In genomic region chr11:62133328-62134065, GRCh38 we compare ENCODE assay signal across 24 cellular contexts. TPM values are rescaled to one million over a fixed set of nuclear protein-coding genes. Genes with fewer than 3 reads are reported as not detected.
DNase-seq lines count a peak whose midpoint lies in the region; ATAC-seq and TF ChIP-seq lines count a peak whose summit lies in the region.
"Had no signal": no experiment of that assay in that cellular context is flagged by ENCODE, and none has a peak within 500 bp of the region (broad histone marks: within the 10 kb centered on the region; RNA-seq: fewer than 3 reads in every experiment).

No MANE protein-coding gene starts in this region.

- intact Hi-C loops in Panc1 (cut with micrococcal nuclease; ENCODE audit: unreplicated experiment): no loop called here
- intact Hi-C loops in stomach (cut with DNase I; ENCODE audit: low total_unique reads): no loop called here

- H3K27ac Mint-ChIP-seq in activated CD4-positive, alpha-beta T cell treated with anti-CD3 and anti-CD28 coated beads, Interleukin-2, amount 10 ng/mL, durations not matched to agents 7 days and 5 days: peak overlapping the region; percentile 68
- peak overlapping the region; percentile 52 for H3K27ac Mint-ChIP-seq in glutamatergic neuron (ENCODE audit: unreplicated experiment)
- H3K27ac Mint-ChIP-seq: activated B cell treated with CpG ODN at 0.5 μM for 24 hours; activated CD8-positive, alpha-beta memory T cell treated with anti-CD3 and anti-CD28 coated beads, Interleukin-2, amount 10 ng/mL, durations not matched to agents 7 days and 5 days; T-helper 2 cell treated with Interferon-gamma antibody and Interleukin-4, amounts not matched to agents 5 μg/mL and 100 μg/mL, for 36 hours had no signal

- 82 to 93% (median 92%) methylated on average over 14 to 16 of the region's 16 CpGs for WGBS in stomach, 5 donors

- H3K4me1 ChIP-seq in Panc1 (ENCODE audit: control insufficient read depth, insufficient read depth, low read length) (no peaks in the 10 kb centered on the region), stomach (no peaks in the 10 kb centered on the region)
- H3K4me1 ChIP-seq: heart left ventricle, SJCRH30 had no signal

- H3K36me3 ChIP-seq in Panc1 (ENCODE audit: control insufficient read depth, insufficient read depth, low read length): peaks cover 5% of the 10 kb centered on the region; the same call in 1 of the 2 replicates
- H3K36me3 ChIP-seq in stomach: peaks cover 39 to 86% (median 79%) of the 10 kb centered on the region in 4 donors

- no TSS peak for BruUV-seq in Panc1 (replicated peaks; lab: Mats Ljungman, UMichigan)

- H3K27me3 ChIP-seq in Panc1 (ENCODE audit: control insufficient read depth, insufficient read depth, low read length): no peaks in the 10 kb centered on the region
- H3K27me3 ChIP-seq in stomach: no peaks in the 10 kb centered on the region
- H3K27me3 ChIP-seq: heart left ventricle, SJCRH30, suprapubic skin had no signal

- H3K27me3 Mint-ChIP-seq in activated CD4-positive, alpha-beta T cell treated with anti-CD3 and anti-CD28 coated beads, Interleukin-2, amount 10 ng/mL, durations not matched to agents 7 days and 5 days: no peaks in the 10 kb centered on the region
- H3K27me3 Mint-ChIP-seq in glutamatergic neuron (ENCODE audit: unreplicated experiment): peaks cover 3% of the 10 kb centered on the region
- H3K27me3 Mint-ChIP-seq: activated B cell treated with CpG ODN at 0.5 μM for 24 hours; activated CD8-positive, alpha-beta memory T cell treated with anti-CD3 and anti-CD28 coated beads, Interleukin-2, amount 10 ng/mL, durations not matched to agents 7 days and 5 days; CD4-positive, alpha-beta memory T cell; naive B cell had no signal

- no peak for DNase-seq in activated CD4-positive, alpha-beta T cell treated with anti-CD3 and anti-CD28 coated beads, Interleukin-2, amount 10 ng/mL, durations not matched to agents 7 days and 5 days
- DNase-seq in activated CD4-positive, alpha-beta T cell treated with anti-CD3 and anti-CD28 coated beads, Interleukin-2, amount 50 U/mL, for 1 hour: no peak
- DNase-seq in Panc1 (ENCODE audit: low read depth, low spot score) (no peak), glutamatergic neuron (no peak), stomach (peak; percentile 19)
- DNase-seq: activated B cell treated with CpG ODN at 0.5 μM for 24 hours; activated CD8-positive, alpha-beta memory T cell treated with anti-CD3 and anti-CD28 coated beads, Interleukin-2, amount 10 ng/mL, durations not matched to agents 7 days and 5 days; caudate nucleus; CD4-positive, alpha-beta memory T cell; H9; heart left ventricle; naive B cell; NCI-H1092; NCI-H524; SJCRH30; small intestine; stimulated activated CD4-positive, alpha-beta T cell treated with anti-CD3 and anti-CD28 coated beads, Interleukin-4, amount 100 ng/mL, for 1 hour had no signal

- POLR2A ChIA-PET in activated CD4-positive, alpha-beta T cell treated with anti-CD3 and anti-CD28 coated beads, Interleukin-2, amount 10 ng/mL, durations not matched to agents 7 days and 5 days (lab: Charles Lee): no interaction called here
- POLR2A ChIA-PET in Panc1 (lab: Charles Lee): no interaction called here

- H3K9me3 Mint-ChIP-seq in activated CD4-positive, alpha-beta T cell treated with anti-CD3 and anti-CD28 coated beads, Interleukin-2, amount 10 ng/mL, durations not matched to agents 7 days and 5 days: no peaks in the 10 kb centered on the region
- peaks cover 2% of the 10 kb centered on the region for H3K9me3 Mint-ChIP-seq in glutamatergic neuron (ENCODE audit: unreplicated experiment)
- H3K9me3 Mint-ChIP-seq: activated B cell treated with CpG ODN at 0.5 μM for 24 hours; CD4-positive, alpha-beta memory T cell; H9; naive B cell; T-helper 2 cell treated with Interferon-gamma antibody and Interleukin-4, amounts not matched to agents 5 μg/mL and 100 μg/mL, for 36 hours had no signal

- CTCF ChIA-PET in activated CD4-positive, alpha-beta T cell treated with anti-CD3 and anti-CD28 coated beads, Interleukin-2, amount 10 ng/mL, durations not matched to agents 7 days and 5 days (lab: Charles Lee): no interaction called here
- CTCF ChIA-PET in Panc1 (lab: Charles Lee): no interaction called here

- peaks cover 35% of the 10 kb centered on the region for H3K4me1 Mint-ChIP-seq in activated CD4-positive, alpha-beta T cell treated with anti-CD3 and anti-CD28 coated beads, Interleukin-2, amount 10 ng/mL, durations not matched to agents 7 days and 5 days
- no peaks in the 10 kb centered on the region for H3K4me1 Mint-ChIP-seq in glutamatergic neuron (ENCODE audit: low read depth, unreplicated experiment)

- peaks cover 58% of the 10 kb centered on the region for H3K36me3 Mint-ChIP-seq in activated CD4-positive, alpha-beta T cell treated with anti-CD3 and anti-CD28 coated beads, Interleukin-2, amount 10 ng/mL, durations not matched to agents 7 days and 5 days (ENCODE audit: low read depth)
- H3K36me3 Mint-ChIP-seq in glutamatergic neuron (ENCODE audit: unreplicated experiment): no peaks in the 10 kb centered on the region

- ATAC-seq in Panc1: peak; percentile 39
- no peak for ATAC-seq in GM18907 (IDR thresholded peaks at IDR 0.05; ENCODE audit: unreplicated experiment)
- no peak for ATAC-seq in GM18861 (IDR thresholded peaks at IDR 0.05; ENCODE audit: unreplicated experiment)
- no peak for ATAC-seq in GM19035 (IDR thresholded peaks at IDR 0.05; ENCODE audit: unreplicated experiment)
- ATAC-seq: activated CD8-positive, alpha-beta memory T cell treated with anti-CD3 and anti-CD28 coated beads, Interleukin-2, amount 10 ng/mL, durations not matched to agents 7 days and 5 days had no signal

- in situ Hi-C loops in Panc1 (cut with HindIII; ENCODE audit: low pct_unique_long_range_greater_than_20kb, low sequenced_read_pairs): no loop called here

- no peak overlapping the region for H3K4me3 ChIP-seq in Panc1 (ENCODE audit: low read depth in 2 of 2, low read length in 2 of 2)
- H3K4me3 ChIP-seq in stomach: no peak overlapping the region
- H3K4me3 ChIP-seq: heart left ventricle, lung, SJCRH30, suprapubic skin had no signal

- no peak for TF ChIP-seq POLR2A in stomach (IDR thresholded peaks at IDR 0.05)

- TF ChIP-seq CTCF in Panc1 (IDR thresholded peaks at IDR 0.05): no peak
- no peak for TF ChIP-seq CTCF in glutamatergic neuron (IDR thresholded peaks at IDR 0.05; ENCODE audit: partially characterized antibody, unreplicated experiment)
- TF ChIP-seq CTCF in stomach (IDR thresholded peaks at IDR 0.05): no peak

- H3K9me3 ChIP-seq in Panc1 (ENCODE audit: control insufficient read depth, insufficient read depth, low read depth, low read length): no peaks in the 10 kb centered on the region
- no peaks in the 10 kb centered on the region for H3K9me3 ChIP-seq in stomach
- H3K9me3 ChIP-seq: heart left ventricle, SJCRH30, suprapubic skin had no signal

- TF ChIP-seq EP300 in stomach (IDR thresholded peaks at IDR 0.05): no peak

- H3K27ac ChIP-seq in Panc1 (ENCODE audit: low read length): no peak overlapping the region
- H3K27ac ChIP-seq in stomach: no peak overlapping the region
- H3K27ac ChIP-seq: heart left ventricle, KMS-11, SJCRH30, suprapubic skin had no signal

- no peak overlapping the region for H3K4me3 Mint-ChIP-seq in activated CD4-positive, alpha-beta T cell treated with anti-CD3 and anti-CD28 coated beads, Interleukin-2, amount 10 ng/mL, durations not matched to agents 7 days and 5 days
- no peak overlapping the region for H3K4me3 Mint-ChIP-seq in glutamatergic neuron (ENCODE audit: unreplicated experiment)
- H3K4me3 Mint-ChIP-seq: activated B cell treated with CpG ODN at 0.5 μM for 24 hours; activated CD8-positive, alpha-beta memory T cell treated with anti-CD3 and anti-CD28 coated beads, Interleukin-2, amount 10 ng/mL, durations not matched to agents 7 days and 5 days; H9; naive B cell; T-helper 2 cell treated with Interferon-gamma antibody and Interleukin-4, amounts not matched to agents 5 μg/mL and 100 μg/mL, for 36 hours had no signal

RNA-seq across cellular contexts. Expression of gene INCENP, which starts 9.7 kb away (rescaled TPM):
- total RNA-seq in activated CD4-positive, alpha-beta T cell treated with anti-CD3 and anti-CD28 coated beads, Interleukin-2, amount 10 ng/mL, durations not matched to agents 7 days and 5 days: 100 to 1,000 TPM; 200 to 204 TPM
- 81.5 TPM for total RNA-seq in Panc1 (2021; ENCODE audit: unreplicated experiment)
- polyA plus RNA-seq in Panc1 (2012; ENCODE audit: insufficient read length): 35.1 TPM
- total RNA-seq in glutamatergic neuron (ENCODE audit: unreplicated experiment): 48.0 TPM
- total RNA-seq in stomach: 10 to 100 TPM in 3 of 5 donors, 1 to 10 TPM in 2; 4.1 to 32.1 (median 14.3) TPM
- 1 to 10 TPM; 2.6 to 5.6 (median 4.5) TPM for polyA plus RNA-seq in stomach

RNA-seq across cellular contexts. Expression of gene SCGB1D1, which starts 56.5 kb away (rescaled TPM):
- not detected for total RNA-seq in activated CD4-positive, alpha-beta T cell treated with anti-CD3 and anti-CD28 coated beads, Interleukin-2, amount 10 ng/mL, durations not matched to agents 7 days and 5 days
- total RNA-seq in Panc1 (2021; ENCODE audit: unreplicated experiment) (not detected), glutamatergic neuron (ENCODE audit: unreplicated experiment) (not detected), stomach (not detected)
- polyA plus RNA-seq in Panc1 (2012; ENCODE audit: insufficient read length): not detected
- polyA plus RNA-seq in stomach: not detected
- total RNA-seq: activated B cell treated with CpG ODN at 0.5 μM for 24 hours; activated CD8-positive, alpha-beta memory T cell treated with anti-CD3 and anti-CD28 coated beads, Interleukin-2, amount 10 ng/mL, durations not matched to agents 7 days and 5 days; CD4-positive, alpha-beta memory T cell; H9; heart left ventricle; lung; SJCRH30; suprapubic skin had no signal
- polyA plus RNA-seq: CD4-positive, alpha-beta memory T cell; heart left ventricle; lung; small intestine had no signal
